ENCODE assay signal across 9 cellular contexts in genomic region chr19:30717381-30717780, GRCh38.
"Had no signal": no experiment of that assay in that cellular context is flagged by ENCODE, and none has a peak within 500 bp of the region (broad histone marks: within the 10 kb centered on the region; RNA-seq: fewer than 3 reads in every experiment).

No MANE protein-coding gene starts in this region.

- DNase-seq: GM23248, GOT3, H7, HFFc6 had no signal

- H3K4me3 ChIP-seq: GM23248, HAP-1 had no signal

- H3K9me3 ChIP-seq: HAP-1 had no signal

- H3K36me3 ChIP-seq: HAP-1 had no signal

- H3K27ac Mint-ChIP-seq: HFFc6, IgD-negative memory B cell had no signal

- H3K4me3 Mint-ChIP-seq: HFFc6 had no signal

- H3K27ac ChIP-seq: GM23248, HL-60 had no signal

- ATAC-seq: HCT116, HepG2 had no signal

- H3K9me3 Mint-ChIP-seq: HFFc6 had no signal
